In the genomic region with DNA sequence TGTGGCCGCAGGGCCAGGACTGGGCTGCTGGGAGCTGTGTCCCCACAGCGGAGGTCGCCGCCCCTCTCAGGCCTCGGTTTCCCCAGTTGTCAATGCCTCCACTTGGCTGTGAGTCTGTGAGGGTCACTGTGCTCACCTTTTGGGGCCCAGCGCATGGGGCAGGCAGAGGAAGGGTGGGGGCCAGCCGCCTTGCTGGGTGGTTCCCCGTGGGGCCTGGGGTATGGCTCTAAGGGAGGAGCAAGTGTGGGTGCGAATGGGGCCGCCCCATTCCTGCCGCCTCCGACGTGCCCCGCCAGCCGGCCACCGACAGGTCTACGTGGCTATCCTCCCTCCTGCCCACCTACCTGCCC, we compare ENCODE assay signal across 9 cellular contexts. TPM values are rescaled to one million over a fixed set of nuclear protein-coding genes. Genes with fewer than 3 reads are reported as not detected.
A peak's percentile ranks its signal among the peaks of the same experiment; 100 is the strongest.
DNase-seq lines count a peak whose midpoint lies in the region; ATAC-seq and TF ChIP-seq lines count a peak whose summit lies in the region.
"Had no signal": no experiment of that assay in that cellular context is flagged by ENCODE, and none has a peak within 500 bp of the region (broad histone marks: within the 10 kb centered on the region; RNA-seq: fewer than 3 reads in every experiment).

No MANE protein-coding gene starts in this region.

- H3K27me3 ChIP-seq in ascending aorta: no peaks in the 10 kb centered on the region
- H3K27me3 ChIP-seq in thoracic aorta (replicated peaks; ENCODE audit: insufficient read depth): no peaks in the 10 kb centered on the region
- H3K27me3 ChIP-seq: BE2C had no signal

- ATAC-seq in activated T-cell treated with anti-CD3 and anti-CD28 coated beads, Interleukin-2, amount 50 U/mL, for 4 hours: no peak
- ATAC-seq in thoracic aorta (ENCODE audit: insufficient number of reproducible peaks, low FRiP score, low read depth): no peak
- ATAC-seq in GM18858 (IDR thresholded peaks at IDR 0.05; ENCODE audit: unreplicated experiment): no peak

- H3K27me3 Mint-ChIP-seq in activated T-cell treated with anti-CD3 and anti-CD28 coated beads, Interleukin-2, amount 50 U/mL, for 4 hours (ENCODE audit: low read depth): no peaks in the 10 kb centered on the region

- no peaks in the 10 kb centered on the region for H3K9me3 ChIP-seq in ascending aorta
- H3K9me3 ChIP-seq in mesodermal cell (ENCODE audit: control insufficient read depth, low read length): no peaks in the 10 kb centered on the region
- no peaks in the 10 kb centered on the region for H3K9me3 ChIP-seq in thoracic aorta
- H3K9me3 ChIP-seq: BE2C had no signal

- H3K4me3 Mint-ChIP-seq in activated T-cell treated with anti-CD3 and anti-CD28 coated beads, Interleukin-2, amount 50 U/mL, for 4 hours: peak overlapping the region; percentile 77

- no peaks in the 10 kb centered on the region for H3K9me3 Mint-ChIP-seq in activated T-cell treated with anti-CD3 and anti-CD28 coated beads, Interleukin-2, amount 50 U/mL, for 4 hours

- WGBS in mesodermal cell (ENCODE audit: insufficient coverage in 2 of 2), 2 experiments: 72 to 76% methylated on average over 13 to 15 of the region's 17 CpGs

- TF ChIP-seq CTCF in ascending aorta (IDR thresholded peaks at IDR 0.05) (no peak), thoracic aorta (IDR thresholded peaks at IDR 0.05) (no peak)

- H3K36me3 ChIP-seq in ascending aorta (no peaks in the 10 kb centered on the region), mesodermal cell (ENCODE audit: control insufficient read depth, insufficient read depth, low read length) (no peaks in the 10 kb centered on the region), thoracic aorta (no peaks in the 10 kb centered on the region)
- H3K36me3 ChIP-seq: BE2C had no signal

- intact Hi-C loops in ascending aorta (cut with DNase I): loop anchor here (2.0 kb wide), 1 partner anchor 24 kb away; a partner anchor contains a TSS

- H3K27ac ChIP-seq in ascending aorta (peak overlapping the region in 1 of 2 donors; percentile 26), mesodermal cell (ENCODE audit: low read depth, low read length, severe bottlenecking) (no peak overlapping the region), thoracic aorta (no peak overlapping the region)

- peaks cover 12% of the 10 kb centered on the region for H3K4me1 Mint-ChIP-seq in activated T-cell treated with anti-CD3 and anti-CD28 coated beads, Interleukin-2, amount 50 U/mL, for 4 hours (ENCODE audit: low read depth)

- no peaks in the 10 kb centered on the region for H3K36me3 Mint-ChIP-seq in activated T-cell treated with anti-CD3 and anti-CD28 coated beads, Interleukin-2, amount 50 U/mL, for 4 hours (ENCODE audit: insufficient read depth)

- peak overlapping the region; percentile 62 to 66 for H3K4me3 ChIP-seq in ascending aorta
- peak overlapping the region; percentile 37 for H3K4me3 ChIP-seq in mesodermal cell (ENCODE audit: extremely low read depth, insufficient read depth, low read length, poor library complexity, severe bottlenecking)
- H3K4me3 ChIP-seq in thoracic aorta: peak overlapping the region; percentile 80

- H3K4me1 ChIP-seq in ascending aorta (peaks cover 12 to 23% of the 10 kb centered on the region in 2 donors), mesodermal cell (ENCODE audit: control insufficient read depth, insufficient read depth, low read length, poor library complexity, severe bottlenecking) (peaks cover 3% of the 10 kb centered on the region), thoracic aorta (ENCODE audit: control insufficient read depth in 1 of 2, low read depth in 2 of 2) (peaks cover 10 to 14% of the 10 kb centered on the region in 2 donors)

- DNase-seq in activated T-cell treated with anti-CD3 and anti-CD28 coated beads, Interleukin-2, amount 50 U/mL, for 4 hours: no peak
- DNase-seq in activated T-cell treated with anti-CD3 and anti-CD28 coated beads, Interleukin-2, amount 50 U/mL, for 1 hour: no peak
- no peak for DNase-seq in ascending aorta (ENCODE audit: low spot score in 2 of 2)
- no peak for DNase-seq in thoracic aorta (ENCODE audit: low spot score)
- DNase-seq in ecto neural progenitor cell (ENCODE audit: low spot score): no peak
- no peak for DNase-seq in NCI-H2081 treated with DMSO at 0.1 percent for 48 hours (lab: John Stamatoyannopoulos, UW)

RNA-seq across cellular contexts. Expression of a gene that starts 0.8 kb away (rescaled TPM):
- total RNA-seq in activated T-cell treated with anti-CD3 and anti-CD28 coated beads, Interleukin-2, amount 50 U/mL, for 4 hours: not detected
- total RNA-seq in ascending aorta (not detected), thoracic aorta (under 1 TPM; 0.27 to 0.56 TPM)
- polyA plus RNA-seq in mesodermal cell (2013, experiment 1 of 2): not detected
- not detected for polyA plus RNA-seq in mesodermal cell (2013, experiment 2 of 2)

RNA-seq across cellular contexts. Expression of a gene that starts 5.5 kb away (rescaled TPM):
- total RNA-seq in activated T-cell treated with anti-CD3 and anti-CD28 coated beads, Interleukin-2, amount 50 U/mL, for 4 hours: 100 to 1,000 TPM; 110 to 123 (median 119) TPM
- 26.8 TPM for total RNA-seq in ascending aorta
- 45.2 TPM for polyA plus RNA-seq in mesodermal cell (2013, experiment 1 of 2)
- 45.7 TPM for polyA plus RNA-seq in mesodermal cell (2013, experiment 2 of 2)
- total RNA-seq in thoracic aorta: 10 to 100 TPM; 23.8 to 30.9 TPM

RNA-seq across cellular contexts. Expression of a gene that starts 24.1 kb away (rescaled TPM):
- total RNA-seq in activated T-cell treated with anti-CD3 and anti-CD28 coated beads, Interleukin-2, amount 50 U/mL, for 4 hours: 100 to 1,000 TPM; 144 to 162 (median 147) TPM
- total RNA-seq in ascending aorta: 39.0 TPM
- 48.9 TPM for polyA plus RNA-seq in mesodermal cell (2013, experiment 1 of 2)
- 40.3 TPM for polyA plus RNA-seq in mesodermal cell (2013, experiment 2 of 2)
- 10 to 100 TPM; 47.8 to 61.9 TPM for total RNA-seq in thoracic aorta

RNA-seq across cellular contexts. Expression of a gene that starts 37.3 kb away (rescaled TPM):
- 1 to 10 TPM; 8.0 to 9.9 (median 8.3) TPM for total RNA-seq in activated T-cell treated with anti-CD3 and anti-CD28 coated beads, Interleukin-2, amount 50 U/mL, for 4 hours
- total RNA-seq in ascending aorta (541 TPM), thoracic aorta (100 to 1,000 TPM; 361 to 595 TPM)
- 15.9 TPM for polyA plus RNA-seq in mesodermal cell (2013, experiment 1 of 2)
- 11.7 TPM for polyA plus RNA-seq in mesodermal cell (2013, experiment 2 of 2)

RNA-seq across cellular contexts. Expression of a gene that starts 49.2 kb away (rescaled TPM):
- total RNA-seq in activated T-cell treated with anti-CD3 and anti-CD28 coated beads, Interleukin-2, amount 50 U/mL, for 4 hours: under 1 TPM; 0.20 to 0.24 (median 0.22) TPM
- total RNA-seq in ascending aorta (not detected), thoracic aorta (not detected)
- polyA plus RNA-seq in mesodermal cell (2013, experiment 1 of 2): 1.0 TPM
- 1.1 TPM for polyA plus RNA-seq in mesodermal cell (2013, experiment 2 of 2)
